ENCODE assay signal across 20 cellular contexts in genomic region chr6:140366991-140367390, GRCh38.
A peak's percentile ranks its signal among the peaks of the same experiment; 100 is the strongest.
DNase-seq lines count a peak whose midpoint lies in the region; ATAC-seq and TF ChIP-seq lines count a peak whose summit lies in the region.
"Had no signal": no experiment of that assay in that cellular context is flagged by ENCODE, and none has a peak within 500 bp of the region (broad histone marks: within the 10 kb centered on the region; RNA-seq: fewer than 3 reads in every experiment).

No MANE protein-coding gene starts in this region.

- H3K4me2 ChIP-seq in mesendoderm (ENCODE audit: low read length) (no peak overlapping the region), MM.1S (ENCODE audit: low read depth, low read length) (no peak overlapping the region)
- H3K4me2 ChIP-seq: BLaER1 had no signal

- no peak overlapping the region for H2BK120ac ChIP-seq in mesendoderm (ENCODE audit: low read depth, low read length)

- H4K5ac ChIP-seq in mesendoderm (ENCODE audit: low read length): no peak overlapping the region

- H3K23ac ChIP-seq in mesendoderm (ENCODE audit: low read length): no peak overlapping the region

- DNase-seq in ELR (ENCODE audit: low read depth) (peak; percentile 94), choroid plexus epithelial cell (ENCODE audit: low read depth) (peak; percentile 80), mesendoderm (peak; percentile 70), stomach (no peak), 8988T (no peak), MM.1S (no peak)
- DNase-seq: activated CD4-positive, alpha-beta T cell treated with anti-CD3 and anti-CD28 coated beads, Interleukin-2, amount 10 ng/mL, durations not matched to agents 24 days and 14 days; activated T-cell treated with anti-CD3 and anti-CD28 coated beads, Interleukin-2, amount 50 U/mL, for 72 hours; body of pancreas; effector CD4-positive, alpha-beta T cell; MG63; NCI-H2081; NCI-H748 treated with DMSO at 0.1 percent for 48 hours had no signal

- no peaks in the 10 kb centered on the region for H3K79me1 ChIP-seq in mesendoderm (ENCODE audit: low read length)

- no peaks in the 10 kb centered on the region for H3K9me2 ChIP-seq in MM.1S (replicated peaks; ENCODE audit: insufficient read depth, low read length)

- no peak overlapping the region for H3K9ac ChIP-seq in mesendoderm (ENCODE audit: low read length)
- H3K9ac ChIP-seq in MM.1S (ENCODE audit: low read length): no peak overlapping the region
- H3K9ac ChIP-seq: BLaER1, parathyroid adenoma had no signal

- H3F3A ChIP-seq in MM.1S (ENCODE audit: insufficient read depth, low read length): no peaks in the 10 kb centered on the region

- no peak overlapping the region for H2BK5ac ChIP-seq in mesendoderm (ENCODE audit: low read length)

- H3K4me1 ChIP-seq in mesendoderm (ENCODE audit: control insufficient read depth, low read depth, low read length) (no peaks in the 10 kb centered on the region), stomach (peaks cover 0 to 6% (median 0%) of the 10 kb centered on the region in 4 donors), MM.1S (ENCODE audit: low read length) (no peaks in the 10 kb centered on the region)
- H3K4me1 ChIP-seq: BLaER1, body of pancreas, parathyroid adenoma, suprapubic skin had no signal

- H3K79me2 ChIP-seq in mesendoderm (ENCODE audit: control insufficient read depth, insufficient read depth, low read length): no peaks in the 10 kb centered on the region
- H3K79me2 ChIP-seq in MM.1S (ENCODE audit: low read length): no peaks in the 10 kb centered on the region
- H3K79me2 ChIP-seq: parathyroid adenoma had no signal

- H4K20me1 ChIP-seq in MM.1S (ENCODE audit: insufficient read depth, low read length): no peaks in the 10 kb centered on the region
- H4K20me1 ChIP-seq: BLaER1 had no signal

- H4K8ac ChIP-seq in mesendoderm (ENCODE audit: low read depth, low read length): no peak overlapping the region

- H3K36me3 ChIP-seq in mesendoderm (ENCODE audit: control insufficient read depth, insufficient read depth, low read length) (no peaks in the 10 kb centered on the region), stomach (no peaks in the 10 kb centered on the region), MM.1S (replicated peaks; ENCODE audit: insufficient read depth, low read length) (no peaks in the 10 kb centered on the region)
- H3K36me3 ChIP-seq: BLaER1, MG63, suprapubic skin had no signal

- TF ChIP-seq CTCF in choroid plexus epithelial cell (conservative IDR thresholded peaks at IDR 0.05; ENCODE audit: low read depth, low read length) (no peak), stomach (IDR thresholded peaks at IDR 0.05) (no peak), MM.1S (IDR thresholded peaks at IDR 0.05; ENCODE audit: low read length) (no peak)

- no peak overlapping the region for H3K4me3 ChIP-seq in choroid plexus epithelial cell (ENCODE audit: low read depth, low read length)
- H3K4me3 ChIP-seq in mesendoderm (ENCODE audit: low read length): no peak overlapping the region
- no peak overlapping the region for H3K4me3 ChIP-seq in stomach
- H3K4me3 ChIP-seq in MM.1S (ENCODE audit: low read length): no peak overlapping the region
- H3K4me3 ChIP-seq: BLaER1, body of pancreas, MG63, mucosa of descending colon, suprapubic skin had no signal

- H2AFZ ChIP-seq in MM.1S (ENCODE audit: low read length): no peak overlapping the region
- H2AFZ ChIP-seq: parathyroid adenoma had no signal

- no peak overlapping the region for H2AK5ac ChIP-seq in mesendoderm (ENCODE audit: low read length)

- H3K9me3 ChIP-seq in stomach: peaks cover 0 to 19% (median 18%) of the 10 kb centered on the region in 4 donors
- no peaks in the 10 kb centered on the region for H3K9me3 ChIP-seq in MM.1S (replicated peaks; ENCODE audit: insufficient read depth, low read length)
- H3K9me3 ChIP-seq: body of pancreas, suprapubic skin had no signal

- no peak overlapping the region for H3K18ac ChIP-seq in mesendoderm (ENCODE audit: low read length)

- H3K4ac ChIP-seq in mesendoderm (ENCODE audit: low read depth, low read length): no peak overlapping the region

- no peaks in the 10 kb centered on the region for H3K27me3 ChIP-seq in mesendoderm (ENCODE audit: insufficient read depth, low read length, poor library complexity)
- no peaks in the 10 kb centered on the region for H3K27me3 ChIP-seq in stomach
- H3K27me3 ChIP-seq in MM.1S (replicated peaks; ENCODE audit: insufficient read depth, low read length): no peaks in the 10 kb centered on the region
- H3K27me3 ChIP-seq: BLaER1, body of pancreas, MG63, suprapubic skin had no signal

- TF ChIP-seq POLR2A in stomach (IDR thresholded peaks at IDR 0.05): no peak

- no peak overlapping the region for H2BK15ac ChIP-seq in mesendoderm (replicated peaks; ENCODE audit: low read depth)

- intact Hi-C loops in stomach (cut with DNase I; ENCODE audit: low total_unique reads): no loop called here

- no peak for ATAC-seq in HG03342 (IDR thresholded peaks at IDR 0.05; ENCODE audit: unreplicated experiment)
- ATAC-seq: activated T-cell treated with anti-CD3 and anti-CD28 coated beads, Interleukin-2, amount 50 U/mL, for 72 hours; body of pancreas; mucosa of descending colon; Right ventricle myocardium inferior had no signal

- no peak overlapping the region for H3K56ac ChIP-seq in mesendoderm (ENCODE audit: low read length)

- TF ChIP-seq EP300 in stomach (IDR thresholded peaks at IDR 0.05): no peak

- H3K27ac ChIP-seq in mesendoderm (ENCODE audit: low read depth, low read length): no peak overlapping the region
- H3K27ac ChIP-seq in stomach: no peak overlapping the region
- H3K27ac ChIP-seq in MM.1S (ENCODE audit: low read length): no peak overlapping the region
- H3K27ac ChIP-seq: BLaER1, body of pancreas, parathyroid adenoma, suprapubic skin had no signal

TF ChIP-seq in PFSK-1, 5 proteins besides CTCF, POLR2A, EP300 and RAD21:
- TF ChIP-seq TAF1 (IDR thresholded peaks at IDR 0.05; ENCODE audit: borderline replicate concordance, insufficient read depth, low read length) (peak; percentile 18; the same call in 1 of the 2 replicates), POLR2AphosphoS5 (IDR thresholded peaks at IDR 0.05; ENCODE audit: low read depth, low read length) (no peak)

Comparison
In these comparisons a context has a peak if more than half of its experiments do, and no peak if none do; other contexts are left out.
1. DNase-seq: peak in ELR (single experiment), choroid plexus epithelial cell (single experiment) and mesendoderm (single experiment); none in stomach (single experiment), 8988T (single experiment) and MM.1S (single experiment).